In the genomic region with DNA sequence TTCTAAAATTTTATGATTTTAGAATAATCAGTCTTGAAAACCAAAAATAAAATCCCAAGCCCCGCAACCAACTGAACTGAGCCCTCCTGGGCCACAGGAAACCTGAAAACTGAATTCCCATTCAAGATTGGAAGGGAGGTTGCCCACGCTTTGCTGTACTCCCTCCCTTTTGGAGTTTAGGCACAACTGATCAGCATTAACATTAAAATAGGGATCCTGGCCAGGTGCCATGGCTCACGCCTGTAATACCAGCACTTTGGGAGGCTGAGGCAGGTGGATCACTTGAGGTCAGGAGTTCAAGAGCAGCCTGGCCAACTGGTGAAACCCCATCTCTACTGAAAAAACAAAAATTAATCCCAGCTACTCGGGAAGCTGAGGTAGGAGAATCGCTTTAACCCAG, we compare ENCODE assay signal across 13 cellular contexts. TPM values are rescaled to one million over a fixed set of nuclear protein-coding genes. Genes with fewer than 3 reads are reported as not detected.
A peak's percentile ranks its signal among the peaks of the same experiment; 100 is the strongest.
DNase-seq lines count a peak whose midpoint lies in the region.
"Had no signal": no experiment of that assay in that cellular context is flagged by ENCODE, and none has a peak within 500 bp of the region (broad histone marks: within the 10 kb centered on the region; RNA-seq: fewer than 3 reads in every experiment).

No MANE protein-coding gene starts in this region.

- H3K4me3 ChIP-seq in SJCRH30 = no peak overlapping the region

- no peak overlapping the region for H3K27ac ChIP-seq in SJCRH30
- H3K27ac ChIP-seq: 22Rv1 had no signal

- no peaks in the 10 kb centered on the region for H3K36me3 ChIP-seq in SJCRH30

- DNase-seq in NCI-H1417 (lab: John Stamatoyannopoulos, UW) (peak in 2 of 3 experiments; percentile 1 to 21), NCI-H1417 treated with DMSO at 0.1 percent for 48 hours (lab: John Stamatoyannopoulos, UW) (no peak), NCI-H1092 (lab: John Stamatoyannopoulos, UW) (peak; percentile 52), SJCRH30 (peak; percentile 3 to 25), iPS DF 19.7 (ENCODE audit: low read depth, low spot score) (peak; percentile 38), DMS53 treated with DMSO at 0.1 percent for 48 hours (lab: John Stamatoyannopoulos, UW; ENCODE audit: unreplicated experiment) (no peak), mesenteric fat pad (ENCODE audit: low spot score) (no peak)
- no peak for DNase-seq in stimulated activated naive CD4-positive, alpha-beta T cell treated with Interleukin-2 at 50 U/mL for 16 hours (lab: John Stamatoyannopoulos, UW)
- DNase-seq: Caco-2; CD8-positive, alpha-beta memory T cell; GF-D8; H7 had no signal

- peaks cover 3% of the 10 kb centered on the region; the same call in 1 of the 2 replicates for H3K4me1 ChIP-seq in SJCRH30
- H3K4me1 ChIP-seq: Caco-2 had no signal

- H3K9me3 ChIP-seq in SJCRH30 (replicated peaks) = no peaks in the 10 kb centered on the region
- H3K9me3 ChIP-seq: Caco-2 had no signal

- H3K27me3 ChIP-seq in SJCRH30 = no peaks in the 10 kb centered on the region

RNA-seq across cellular contexts. Expression of a gene that starts 52.7 kb away (rescaled TPM):
- total RNA-seq in SJCRH30 (2014; rRNA removed; shearing (Covaris generic)) = 34.6 and 34.8 TPM in 2 replicates
- 5.3 TPM for total RNA-seq in mesenteric fat pad

Comparison
In these comparisons a context has a peak if more than half of its experiments do, and no peak if none do; other contexts are left out.
1. DNase-seq: peak in NCI-H1417 (2 of 3), NCI-H1092 (single experiment), SJCRH30 (2 of 2) and iPS DF 19.7 (single experiment); none in NCI-H1417 treated with DMSO at 0.1 percent for 48 hours (single experiment), stimulated activated naive CD4-positive, alpha-beta T cell treated with Interleukin-2 at 50 U/mL for 16 hours (single experiment), DMS53 treated with DMSO at 0.1 percent for 48 hours (single experiment) and mesenteric fat pad (single experiment).